In genomic region chr1:9081473-9081872, GRCh38 we compare ENCODE assay signal across 20 cellular contexts. TPM values are rescaled to one million over a fixed set of nuclear protein-coding genes. Genes with fewer than 3 reads are reported as not detected.
DNase-seq lines count a peak whose midpoint lies in the region; ATAC-seq and TF ChIP-seq lines count a peak whose summit lies in the region.
"Had no signal": no experiment of that assay in that cellular context is flagged by ENCODE, and none has a peak within 500 bp of the region (broad histone marks: within the 10 kb centered on the region; RNA-seq: fewer than 3 reads in every experiment).

No MANE protein-coding gene starts in this region.

- TF ChIP-seq CTCF in DOHH2 (IDR thresholded peaks at IDR 0.05; ENCODE audit: low read depth, low read length, poor library complexity, severe bottlenecking) = no peak
- TF ChIP-seq CTCF in MM.1S (IDR thresholded peaks at IDR 0.05; ENCODE audit: low read length) = no peak
- TF ChIP-seq CTCF in RWPE2 (IDR thresholded peaks at IDR 0.05; ENCODE audit: poor library complexity, severe bottlenecking) = no peak
- TF ChIP-seq CTCF in hepatocyte (IDR thresholded peaks at IDR 0.05; ENCODE audit: poor library complexity) = no peak

- H3K4me2 ChIP-seq in DOHH2 (ENCODE audit: low read length) (peak overlapping the region; percentile 69), MM.1S (ENCODE audit: low read depth, low read length) (no peak overlapping the region), hepatocyte (no peak overlapping the region)
- H3K4me2 ChIP-seq: GM23338 had no signal

- H3K27ac ChIP-seq in DOHH2 (ENCODE audit: low read depth, low read length) = peak overlapping the region; percentile 97
- H3K27ac ChIP-seq in MM.1S (ENCODE audit: low read length) = peak overlapping the region; percentile 86; the same call in 1 of the 2 replicates
- H3K27ac ChIP-seq in RWPE2 (ENCODE audit: poor library complexity, severe bottlenecking) = peak overlapping the region; percentile 70
- H3K27ac ChIP-seq in hepatocyte = peak overlapping the region; percentile 27

- H3K4me1 ChIP-seq in DOHH2 (ENCODE audit: control insufficient read depth, low read length) (peaks cover 100% of the 10 kb centered on the region), MM.1S (ENCODE audit: low read length) (peaks cover 41% of the 10 kb centered on the region), RWPE2 (ENCODE audit: insufficient read depth, poor library complexity, severe bottlenecking) (peaks cover 47% of the 10 kb centered on the region), hepatocyte (ENCODE audit: insufficient read depth) (peaks cover 18% of the 10 kb centered on the region)

- H4K20me1 ChIP-seq in DOHH2 (ENCODE audit: control insufficient read depth, insufficient read depth, low read depth, low read length) = no peaks in the 10 kb centered on the region
- H4K20me1 ChIP-seq in MM.1S (ENCODE audit: insufficient read depth, low read length) = no peaks in the 10 kb centered on the region
- no peaks in the 10 kb centered on the region for H4K20me1 ChIP-seq in hepatocyte (ENCODE audit: insufficient read depth, poor library complexity, severe bottlenecking)

- H3K9me2 ChIP-seq in DOHH2 (replicated peaks; ENCODE audit: control insufficient read depth, low read length) = no peaks in the 10 kb centered on the region
- H3K9me2 ChIP-seq in MM.1S (replicated peaks; ENCODE audit: insufficient read depth, low read length) = no peaks in the 10 kb centered on the region
- no peaks in the 10 kb centered on the region for H3K9me2 ChIP-seq in hepatocyte (replicated peaks; ENCODE audit: insufficient read depth)

- H3F3A ChIP-seq in DOHH2 (ENCODE audit: control insufficient read depth, insufficient read depth) (peaks cover 37% of the 10 kb centered on the region), MM.1S (ENCODE audit: insufficient read depth, low read length) (peaks cover 24% of the 10 kb centered on the region)

- H3K36me3 ChIP-seq in DOHH2 (ENCODE audit: control insufficient read depth, low read length) (0 out of 2 replicates have a peak, but pooled peaks cover 5% of the 10 kb centered on the region), MM.1S (replicated peaks; ENCODE audit: insufficient read depth, low read length) (no peaks in the 10 kb centered on the region), RWPE2 (ENCODE audit: low read depth) (no peaks in the 10 kb centered on the region), hepatocyte (replicated peaks; ENCODE audit: insufficient read depth, low read depth) (no peaks in the 10 kb centered on the region)
- H3K36me3 ChIP-seq: HAP-1 had no signal

- DNase-seq in MM.1S (no peak), RWPE2 (ENCODE audit: low spot score) (no peak), hepatocyte (ENCODE audit: low spot score) (no peak), NOMO-1 treated with DMSO at 0.1 percent for 48 hours (lab: John Stamatoyannopoulos, UW; ENCODE audit: unreplicated experiment) (no peak), LoVo (ENCODE audit: low spot score) (no peak)
- DNase-seq: EL, GF-D8, NCI-H1048, NCI-H1417 treated with DMSO at 0.1 percent for 48 hours, NCI-H187 treated with DMSO at 0.1 percent for 48 hours, NCI-H2227 treated with DMSO at 0.1 percent for 48 hours, NCI-H510A, SHP77, SW 1271, T-helper 2 cell had no signal

- 100% methylated on average over 3 of the region's 3 CpGs for WGBS in hepatocyte (ENCODE audit: low lambda C conversion rate, missing lambda C conversion rate)

- ATAC-seq in RWPE2 (ENCODE audit: low read depth) (no peak), GM18511 (IDR thresholded peaks at IDR 0.05; ENCODE audit: unreplicated experiment) (no peak)
- ATAC-seq: GM23338 had no signal

- H3K9me3 ChIP-seq in DOHH2 (ENCODE audit: control insufficient read depth, insufficient read depth, low read length) = no peaks in the 10 kb centered on the region
- no peaks in the 10 kb centered on the region for H3K9me3 ChIP-seq in MM.1S (replicated peaks; ENCODE audit: insufficient read depth, low read length)
- no peaks in the 10 kb centered on the region for H3K9me3 ChIP-seq in RWPE2 (ENCODE audit: severe bottlenecking)
- H3K9me3 ChIP-seq in hepatocyte (ENCODE audit: low read depth) = no peaks in the 10 kb centered on the region

- peak overlapping the region; percentile 57 for H3K4me3 ChIP-seq in DOHH2 (ENCODE audit: low read length)
- H3K4me3 ChIP-seq in MM.1S (ENCODE audit: low read length) = no peak overlapping the region
- no peak overlapping the region for H3K4me3 ChIP-seq in RWPE2 (ENCODE audit: severe bottlenecking)
- H3K4me3 ChIP-seq in hepatocyte = no peak overlapping the region
- H3K4me3 ChIP-seq: GM23338, HAP-1 had no signal

- 0 out of 2 replicates have a peak, but pooled peaks cover 2% of the 10 kb centered on the region for H3K79me2 ChIP-seq in DOHH2 (ENCODE audit: control insufficient read depth, low read length)
- H3K79me2 ChIP-seq in MM.1S (ENCODE audit: low read length) = no peaks in the 10 kb centered on the region
- H3K79me2 ChIP-seq in hepatocyte = no peaks in the 10 kb centered on the region

- H3K27me3 ChIP-seq in DOHH2 (ENCODE audit: control insufficient read depth, low read length) = no peaks in the 10 kb centered on the region
- peaks cover 43% of the 10 kb centered on the region for H3K27me3 ChIP-seq in MM.1S (replicated peaks; ENCODE audit: insufficient read depth, low read length)
- H3K27me3 ChIP-seq in RWPE2 (ENCODE audit: insufficient read depth, poor library complexity, severe bottlenecking) = no peaks in the 10 kb centered on the region
- no peaks in the 10 kb centered on the region for H3K27me3 ChIP-seq in hepatocyte

- no peak overlapping the region for H2AFZ ChIP-seq in MM.1S (ENCODE audit: low read length)
- no peak overlapping the region for H2AFZ ChIP-seq in hepatocyte

- H3K9ac ChIP-seq in MM.1S (ENCODE audit: low read length) = peak overlapping the region; percentile 58

RNA-seq across cellular contexts. Expression of gene SLC2A5, which starts 12.0 kb away (rescaled TPM):
- 7.2 TPM in 2 replicates for total RNA-seq in hepatocyte
- polyA plus RNA-seq in hepatocyte = 7.1 and 8.2 TPM in 2 replicates
- polyA plus RNA-seq: GM23338 had no signal

RNA-seq across cellular contexts. Expression of gene GPR157, which starts 47.4 kb away (rescaled TPM):
- 15.3 and 18.6 TPM in 2 replicates for total RNA-seq in hepatocyte
- polyA plus RNA-seq in hepatocyte = 6.9 and 14.4 TPM in 2 replicates

RNA-seq across cellular contexts. Expression of gene SLC2A7, which starts 55.2 kb away (rescaled TPM):
- total RNA-seq in hepatocyte = 0.16 and 0.27 TPM in 2 replicates
- polyA plus RNA-seq in hepatocyte = 0.13 and 0.40 TPM in 2 replicates
- total RNA-seq: GM23338, M059J had no signal
- polyA plus RNA-seq: GM23338 had no signal

Comparison
In these comparisons a context has a peak if more than half of its experiments do, and no peak if none do; other contexts are left out.
1. H3K27ac ChIP-seq: peak in every context shown above with its lines; median percentile 97 in DOHH2; 86 in MM.1S; 70 in RWPE2; 27 in hepatocyte.